Comparison of ENCODE assay signal across 13 cellular contexts in the genomic region with DNA sequence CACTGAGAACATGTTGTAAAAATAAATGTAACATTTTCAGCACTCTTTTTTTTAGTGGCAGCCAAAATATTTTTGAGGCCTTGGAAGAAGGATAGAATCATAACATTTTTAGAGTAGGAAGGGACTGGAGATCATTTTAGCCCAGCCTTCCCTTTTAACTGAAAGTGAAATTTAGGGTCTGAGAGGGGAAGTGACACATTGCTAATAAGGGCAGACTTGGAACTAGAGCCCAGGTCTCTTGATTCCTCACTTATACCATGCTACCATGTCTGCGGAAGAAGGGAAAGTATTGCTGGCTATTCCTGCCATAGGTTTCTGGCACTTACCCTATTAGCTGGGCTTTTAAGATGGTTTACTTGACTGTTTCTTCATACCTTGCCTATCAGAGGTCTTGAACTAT. TPM values are rescaled to one million over a fixed set of nuclear protein-coding genes. Genes with fewer than 3 reads are reported as not detected.
DNase-seq lines count a peak whose midpoint lies in the region; TF ChIP-seq lines count a peak whose summit lies in the region.
"Had no signal": no experiment of that assay in that cellular context is flagged by ENCODE, and none has a peak within 500 bp of the region (broad histone marks: within the 10 kb centered on the region; RNA-seq: fewer than 3 reads in every experiment).

No MANE protein-coding gene starts in this region.

- peaks cover 39% of the 10 kb centered on the region for H3K4me1 Mint-ChIP-seq in T-helper 2 cell treated with Interferon-gamma antibody and Interleukin-4, amounts not matched to agents 5 μg/mL and 100 μg/mL, for 36 hours (ENCODE audit: low read depth)
- peaks cover 60% of the 10 kb centered on the region for H3K4me1 Mint-ChIP-seq in activated naive CD8-positive, alpha-beta T cell (ENCODE audit: low read depth)

- no peak overlapping the region for H2AFZ ChIP-seq in osteoblast (ENCODE audit: low read length)

- DNase-seq in T-helper 2 cell treated with Interferon-gamma antibody and Interleukin-4, amounts not matched to agents 5 μg/mL and 100 μg/mL, for 36 hours (ENCODE audit: low spot score): no peak
- DNase-seq in T-helper 2 cell: no peak
- peak; percentile 44 for DNase-seq in KBM-7
- DNase-seq in osteoblast (ENCODE audit: insufficient read length, low spot score, missing footprints): no peak
- no peak for DNase-seq in esophagus squamous epithelium (lab: John Stamatoyannopoulos, UW)
- DNase-seq in foreskin fibroblast: no peak
- no peak for DNase-seq in OCI-M2 (lab: John Stamatoyannopoulos, UW; ENCODE audit: unreplicated experiment)
- DNase-seq: 8988T, Karpas-422, NCI-H524 treated with DMSO at 0.1 percent for 48 hours, nucleus accumbens had no signal

- no peak for TF ChIP-seq POLR2A in esophagus squamous epithelium (IDR thresholded peaks at IDR 0.05)

- intact Hi-C loops in esophagus squamous epithelium (cut with DNase I): no loop called here

- H3K4me2 ChIP-seq in osteoblast (ENCODE audit: insufficient read depth, low read length): peak overlapping the region; percentile 10

- no peaks in the 10 kb centered on the region for H3K27me3 Mint-ChIP-seq in T-helper 2 cell treated with Interferon-gamma antibody and Interleukin-4, amounts not matched to agents 5 μg/mL and 100 μg/mL, for 36 hours (ENCODE audit: low read depth)
- H3K27me3 Mint-ChIP-seq in activated naive CD8-positive, alpha-beta T cell: no peaks in the 10 kb centered on the region
- H3K27me3 Mint-ChIP-seq: type B pancreatic cell had no signal

- peaks cover 80% of the 10 kb centered on the region for H3K79me2 ChIP-seq in osteoblast (ENCODE audit: insufficient read depth, low read length)

- H3K4me3 ChIP-seq in osteoblast (ENCODE audit: insufficient read depth, low read length) (no peak overlapping the region), esophagus squamous epithelium (no peak overlapping the region), foreskin fibroblast (ENCODE audit: low read depth in 1 of 2, low read length in 2 of 2) (no peak overlapping the region)

- H3K9me3 Mint-ChIP-seq in T-helper 2 cell treated with Interferon-gamma antibody and Interleukin-4, amounts not matched to agents 5 μg/mL and 100 μg/mL, for 36 hours: no peaks in the 10 kb centered on the region
- no peaks in the 10 kb centered on the region for H3K9me3 Mint-ChIP-seq in activated naive CD8-positive, alpha-beta T cell (ENCODE audit: low read depth)
- H3K9me3 Mint-ChIP-seq: type B pancreatic cell had no signal

- H3K4me1 ChIP-seq in osteoblast (ENCODE audit: insufficient read depth, low read length) (peaks cover 14% of the 10 kb centered on the region), esophagus squamous epithelium (peaks cover 0 to 64% (median 19%) of the 10 kb centered on the region in 3 donors)

- in situ Hi-C loops in KBM-7 (cut with MboI; ENCODE audit: low pct_unique_long_range_greater_than_20kb, low sequenced_read_pairs): no loop called here

- H3K36me3 ChIP-seq in osteoblast (ENCODE audit: insufficient read depth, low read length): no peaks in the 10 kb centered on the region
- H3K36me3 ChIP-seq in esophagus squamous epithelium: no peaks in the 10 kb centered on the region

- H3K27ac ChIP-seq in osteoblast (ENCODE audit: low read depth, low read length) (peak overlapping the region; percentile 20), esophagus squamous epithelium (peak overlapping the region in 1 of 4 donors; percentile 43)

- H3K9me3 ChIP-seq in osteoblast (ENCODE audit: low read depth, low read length): no peaks in the 10 kb centered on the region
- no peaks in the 10 kb centered on the region for H3K9me3 ChIP-seq in esophagus squamous epithelium

- H3K27me3 ChIP-seq in osteoblast (ENCODE audit: insufficient read depth, low read length) (no peaks in the 10 kb centered on the region), esophagus squamous epithelium (no peaks in the 10 kb centered on the region)

- H3K4me3 Mint-ChIP-seq in T-helper 2 cell treated with Interferon-gamma antibody and Interleukin-4, amounts not matched to agents 5 μg/mL and 100 μg/mL, for 36 hours: peak overlapping the region; percentile 47
- H3K4me3 Mint-ChIP-seq in activated naive CD8-positive, alpha-beta T cell: peak overlapping the region; percentile 38
- H3K4me3 Mint-ChIP-seq: type B pancreatic cell had no signal

- whole genome bisulfite sequencing in esophagus squamous epithelium, 2 donors: 70 to 86% methylated on average over 1 of the region's 1 CpG

- no peaks in the 10 kb centered on the region for H3K36me3 Mint-ChIP-seq in T-helper 2 cell treated with Interferon-gamma antibody and Interleukin-4, amounts not matched to agents 5 μg/mL and 100 μg/mL, for 36 hours (ENCODE audit: low read depth)
- H3K36me3 Mint-ChIP-seq in activated naive CD8-positive, alpha-beta T cell: no peaks in the 10 kb centered on the region
- H3K36me3 Mint-ChIP-seq: type B pancreatic cell had no signal

- peaks cover 30% of the 10 kb centered on the region for H4K20me1 ChIP-seq in osteoblast (ENCODE audit: insufficient read depth, low read length)

- H3K27ac Mint-ChIP-seq in T-helper 2 cell treated with Interferon-gamma antibody and Interleukin-4, amounts not matched to agents 5 μg/mL and 100 μg/mL, for 36 hours: no peak overlapping the region
- H3K27ac Mint-ChIP-seq in activated naive CD8-positive, alpha-beta T cell: peak overlapping the region; percentile 8
- H3K27ac Mint-ChIP-seq: type B pancreatic cell had no signal

- TF ChIP-seq CTCF in osteoblast (IDR thresholded peaks at IDR 0.05; ENCODE audit: extremely low read depth, low read depth, low read length) (no peak), esophagus squamous epithelium (IDR thresholded peaks at IDR 0.05) (no peak), foreskin fibroblast (IDR thresholded peaks at IDR 0.05; ENCODE audit: low read depth, low read length) (no peak)

RNA-seq across cellular contexts. Expression of gene WDR44, which starts 4.8 kb away (rescaled TPM):
- total RNA-seq in osteoblast (21.0 and 21.8 TPM in 2 replicates), esophagus squamous epithelium (10 to 100 TPM; 13.3 to 25.1 (median 17.5) TPM)
